Comparison of ENCODE assay signal across 8 cellular contexts in genomic region chr1:169892819-169893644, GRCh38. TPM values are rescaled to one million over a fixed set of nuclear protein-coding genes. Genes with fewer than 3 reads are reported as not detected.
DNase-seq lines count a peak whose midpoint lies in the region; ATAC-seq and TF ChIP-seq lines count a peak whose summit lies in the region.

No MANE protein-coding gene starts in this region.

- H3K4me1 Mint-ChIP-seq in T-helper 1 cell treated with Interleukin-12 subunit alpha and Interleukin-12 subunit beta and Interleukin-4 antibody, amounts not matched to agents 30 μg/mL and 1 μg/mL, for 36 hours (ENCODE audit: low read depth) = peaks cover 53% of the 10 kb centered on the region

- DNase-seq in epithelial cell of esophagus (ENCODE audit: low read depth) = peak; percentile 19
- DNase-seq in tibial nerve (ENCODE audit: low spot score in 2 of 2) = peak in 1 of 2 donors; percentile 27
- DNase-seq in NCI-H446 treated with DMSO at 0.1 percent for 48 hours (lab: John Stamatoyannopoulos, UW) = no peak

- TF ChIP-seq POLR2A in tibial nerve (IDR thresholded peaks at IDR 0.05) = peak; percentile 40 to 63

- H3K4me1 ChIP-seq in muscle layer of colon (ENCODE audit: insufficient read depth, low read length) = peaks cover 14% of the 10 kb centered on the region
- H3K4me1 ChIP-seq in tibial nerve = peaks cover 0 to 48% (median 13%) of the 10 kb centered on the region in 4 donors

- ATAC-seq in GM18499 (IDR thresholded peaks at IDR 0.05; ENCODE audit: insufficient read depth, unreplicated experiment) (peak; percentile 3), HG03378 (IDR thresholded peaks at IDR 0.05; ENCODE audit: unreplicated experiment) (peak; percentile 0)

- TF ChIP-seq CTCF in 22Rv1 (IDR thresholded peaks at IDR 0.05) (no peak), epithelial cell of esophagus (IDR thresholded peaks at IDR 0.05; ENCODE audit: insufficient read depth, low read depth, low read length, missing control alignments) (no peak), tibial nerve (IDR thresholded peaks at IDR 0.05) (no peak)

- no peak for TF ChIP-seq EP300 in tibial nerve (IDR thresholded peaks at IDR 0.05)

- H3K27me3 Mint-ChIP-seq in T-helper 1 cell treated with Interleukin-12 subunit alpha and Interleukin-12 subunit beta and Interleukin-4 antibody, amounts not matched to agents 30 μg/mL and 1 μg/mL, for 36 hours (ENCODE audit: low read depth) = peaks cover 10% of the 10 kb centered on the region

- H3K36me3 ChIP-seq in muscle layer of colon (ENCODE audit: insufficient read depth, low read length) (peaks cover 3% of the 10 kb centered on the region), tibial nerve (peaks cover 0 to 7% (median 0%) of the 10 kb centered on the region in 3 donors)

- peak overlapping the region; percentile 87 for H3K27ac ChIP-seq in 22Rv1
- H3K27ac ChIP-seq in muscle layer of colon (ENCODE audit: low read depth, low read length) = peak overlapping the region; percentile 45
- H3K27ac ChIP-seq in tibial nerve = peak overlapping the region; percentile 95 to 98 (median 96)

- no peaks in the 10 kb centered on the region for H3K9me3 Mint-ChIP-seq in T-helper 1 cell treated with Interleukin-12 subunit alpha and Interleukin-12 subunit beta and Interleukin-4 antibody, amounts not matched to agents 30 μg/mL and 1 μg/mL, for 36 hours

- no peaks in the 10 kb centered on the region for H3K27me3 ChIP-seq in muscle layer of colon (ENCODE audit: control insufficient read depth in 1 of 2, insufficient read depth in 2 of 2, low read length in 2 of 2)
- H3K27me3 ChIP-seq in tibial nerve = no peaks in the 10 kb centered on the region

- peak overlapping the region; percentile 86 for H3K4me3 Mint-ChIP-seq in T-helper 1 cell treated with Interleukin-12 subunit alpha and Interleukin-12 subunit beta and Interleukin-4 antibody, amounts not matched to agents 30 μg/mL and 1 μg/mL, for 36 hours

- WGBS in tibial nerve, 2 donors = 1 to 2% methylated on average over 14 to 15 of the region's 52 CpGs

- peak overlapping the region; percentile 74 for H3K4me3 ChIP-seq in epithelial cell of esophagus (ENCODE audit: low read length)
- H3K4me3 ChIP-seq in muscle layer of colon (ENCODE audit: low read depth in 1 of 2, low read length in 2 of 2) = peak overlapping the region; percentile 62 to 72
- peak overlapping the region; percentile 74 to 93 (median 81) for H3K4me3 ChIP-seq in tibial nerve

- H3K9ac ChIP-seq in muscle layer of colon (ENCODE audit: low read length) = peak overlapping the region; percentile 77

- H3K27ac Mint-ChIP-seq in T-helper 1 cell treated with Interleukin-12 subunit alpha and Interleukin-12 subunit beta and Interleukin-4 antibody, amounts not matched to agents 30 μg/mL and 1 μg/mL, for 36 hours = peak overlapping the region; percentile 89

- H3K9me3 ChIP-seq in muscle layer of colon (ENCODE audit: low read length) (no peaks in the 10 kb centered on the region), tibial nerve (no peaks in the 10 kb centered on the region)

- peaks cover 14% of the 10 kb centered on the region for H3K36me3 Mint-ChIP-seq in T-helper 1 cell treated with Interleukin-12 subunit alpha and Interleukin-12 subunit beta and Interleukin-4 antibody, amounts not matched to agents 30 μg/mL and 1 μg/mL, for 36 hours (ENCODE audit: low read depth)

RNA-seq across cellular contexts. Expression of gene SCYL3, which starts 0.7 kb away (rescaled TPM):
- 10 to 100 TPM in 3 of 4 donors, 1 to 10 TPM in 1; 9.8 to 15.6 (median 12.6) TPM for total RNA-seq in tibial nerve

Comparison
In these comparisons a context has a peak if more than half of its experiments do, and no peak if none do; other contexts are left out.
1. H3K27ac ChIP-seq: peak in every context shown above with its lines; median percentile 96 in tibial nerve; 87 in 22Rv1; 45 in muscle layer of colon.